14 cellular contexts compared by ENCODE assay signal in genomic region chr12:16788888-16789790, GRCh38.
DNase-seq lines count a peak whose midpoint lies in the region; ATAC-seq and TF ChIP-seq lines count a peak whose summit lies in the region.
"Had no signal": no experiment of that assay in that cellular context is flagged by ENCODE, and none has a peak within 500 bp of the region (broad histone marks: within the 10 kb centered on the region; RNA-seq: fewer than 3 reads in every experiment).

No MANE protein-coding gene starts in this region.

- no peaks in the 10 kb centered on the region for H3K27me3 Mint-ChIP-seq in endothelial cell (ENCODE audit: unreplicated experiment)

- no peak overlapping the region for H3K4me3 ChIP-seq in MG63
- H3K4me3 ChIP-seq: BLaER1 treated with 17β-estradiol and CSF1 and Interleukin-3, amounts not matched to agents 10 nM and 100 nM; colonic mucosa; mucosa of descending colon; SJCRH30 had no signal

- no peaks in the 10 kb centered on the region for H3K36me3 Mint-ChIP-seq in endothelial cell (ENCODE audit: low read depth, unreplicated experiment)

- H3K9me3 ChIP-seq in MG63, result no peaks in the 10 kb centered on the region
- H3K9me3 ChIP-seq: BLaER1 treated with 17β-estradiol and CSF1 and Interleukin-3, amounts not matched to agents 10 nM and 100 nM; colonic mucosa; mucosa of descending colon; SJCRH30 had no signal

- H3K4me3 Mint-ChIP-seq in endothelial cell (ENCODE audit: unreplicated experiment), result no peak overlapping the region

- H3K36me3 ChIP-seq in MG63, result no peaks in the 10 kb centered on the region
- H3K36me3 ChIP-seq: BLaER1 treated with 17β-estradiol and CSF1 and Interleukin-3, amounts not matched to agents 10 nM and 100 nM; colonic mucosa; SJCRH30 had no signal

- ATAC-seq in GM18511 (IDR thresholded peaks at IDR 0.05; ENCODE audit: unreplicated experiment) (peak; percentile 83), GM21381 (IDR thresholded peaks at IDR 0.05; ENCODE audit: unreplicated experiment) (peak; percentile 76), HG03139 (IDR thresholded peaks at IDR 0.05; ENCODE audit: unreplicated experiment) (peak; percentile 69), GM21737 (IDR thresholded peaks at IDR 0.05; ENCODE audit: unreplicated experiment) (no peak)
- ATAC-seq: mucosa of descending colon; stimulated activated naive CD8-positive, alpha-beta T cell treated with anti-CD3 and anti-CD28 coated beads, Interleukin-15, Interleukin-2, amounts not matched to agents 100 U/mL and 50 U/mL, for 24 hours had no signal

- no peak overlapping the region for H3K27ac Mint-ChIP-seq in endothelial cell (ENCODE audit: unreplicated experiment)

- DNase-seq in endothelial cell (ENCODE audit: low spot score) (peak; percentile 11), MG63 (no peak), NCI-H2171 treated with DMSO at 0.1 percent for 48 hours (lab: John Stamatoyannopoulos, UW) (no peak)
- DNase-seq in activated CD8-positive, alpha-beta memory T cell treated with anti-CD3 and anti-CD28 coated beads, Interleukin-2, amount 50 U/mL, for 48 hours, result no peak
- DNase-seq: colonic mucosa; mucosa of descending colon; NCI-H1436 treated with DMSO at 0.1 percent for 48 hours; stimulated activated naive CD8-positive, alpha-beta T cell treated with anti-CD3 and anti-CD28 coated beads, Interleukin-15, Interleukin-2, amounts not matched to agents 100 U/mL and 50 U/mL, for 24 hours had no signal

- no peaks in the 10 kb centered on the region for H3K27me3 ChIP-seq in MG63
- H3K27me3 ChIP-seq: BLaER1 treated with 17β-estradiol and CSF1 and Interleukin-3, amounts not matched to agents 10 nM and 100 nM; colonic mucosa; SJCRH30 had no signal

- no peak for TF ChIP-seq CTCF in endothelial cell (IDR thresholded peaks at IDR 0.05; ENCODE audit: unreplicated experiment)

- H3K4me1 Mint-ChIP-seq in endothelial cell (ENCODE audit: unreplicated experiment), result no peaks in the 10 kb centered on the region

- no peaks in the 10 kb centered on the region for H3K9me3 Mint-ChIP-seq in endothelial cell (ENCODE audit: unreplicated experiment)
